In the genomic region with DNA sequence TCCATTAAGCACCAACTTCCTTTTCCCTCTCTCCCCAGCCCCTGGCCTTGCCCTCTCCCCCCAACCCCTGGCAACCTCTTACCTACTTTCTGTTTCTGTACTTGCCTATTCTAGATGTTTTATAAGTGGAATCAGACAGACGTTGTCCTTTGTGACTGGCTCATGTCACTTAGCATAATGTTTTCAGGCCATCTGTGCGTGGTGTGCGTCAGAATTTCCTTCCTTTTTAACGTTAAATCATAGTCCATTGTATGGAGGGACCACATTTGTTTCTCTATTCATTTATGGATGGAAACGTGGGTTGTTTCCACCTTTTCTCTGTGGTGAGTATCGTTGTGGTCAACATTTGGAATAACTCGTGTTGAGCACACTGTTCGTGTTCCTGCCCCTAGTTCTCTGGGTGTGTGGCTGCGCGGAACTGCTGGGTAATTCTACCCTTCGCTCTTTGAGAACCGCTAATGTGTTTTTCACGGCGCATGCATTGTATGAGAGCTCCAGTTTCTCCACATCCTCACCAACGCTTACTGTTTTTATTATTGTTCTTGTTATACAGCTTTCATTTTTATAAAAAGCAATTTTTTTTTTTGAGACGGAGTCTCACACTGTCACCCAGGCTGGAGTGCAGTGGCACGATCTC, we compare ENCODE assay signal across 16 cellular contexts. TPM values are rescaled to one million over a fixed set of nuclear protein-coding genes. Genes with fewer than 3 reads are reported as not detected.
DNase-seq lines count a peak whose midpoint lies in the region; ATAC-seq, FAIRE-seq and TF ChIP-seq lines count a peak whose summit lies in the region.
"Had no signal": no experiment of that assay in that cellular context is flagged by ENCODE, and none has a peak within 500 bp of the region (broad histone marks: within the 10 kb centered on the region; RNA-seq: fewer than 3 reads in every experiment).

No MANE protein-coding gene starts in this region.

- TF ChIP-seq POLR2A in H54 (IDR thresholded peaks at IDR 0.05; ENCODE audit: low read depth, low read length) = no peak

- H3K27ac ChIP-seq in KOPT-K1 (ENCODE audit: low read depth, low read length, poor library complexity, severe bottlenecking) = peak overlapping the region; percentile 98
- H3K27ac ChIP-seq in astrocyte (ENCODE audit: low read depth, low read length) = no peak overlapping the region
- H3K27ac ChIP-seq: upper lobe of left lung had no signal

- H2AFZ ChIP-seq in astrocyte (ENCODE audit: low read depth, low read length) = no peak overlapping the region

- H4K20me1 ChIP-seq in astrocyte (ENCODE audit: insufficient read depth, low read length) = no peaks in the 10 kb centered on the region

- no peak overlapping the region for H3K4me3 ChIP-seq in astrocyte (ENCODE audit: insufficient read depth, low read depth, low read length)
- H3K4me3 ChIP-seq: lung, upper lobe of left lung had no signal

- H3K9me3 ChIP-seq in KOPT-K1 (ENCODE audit: insufficient read depth, low read length, poor library complexity, severe bottlenecking) (no peaks in the 10 kb centered on the region), astrocyte (ENCODE audit: insufficient read depth, low read depth, low read length) (no peaks in the 10 kb centered on the region)
- H3K9me3 ChIP-seq: upper lobe of left lung had no signal

- FAIRE-seq in astrocyte (lab: Jason Lieb, UNC) (no peak), H54 (lab: Jason Lieb, UNC) (no peak)
- FAIRE-seq: frontal cortex had no signal

- H3K27ac Mint-ChIP-seq in T-helper 2 cell treated with Interferon-gamma antibody and Interleukin-4, amounts not matched to agents 5 μg/mL and 100 μg/mL, for 36 hours = peak overlapping the region; percentile 75
- H3K27ac Mint-ChIP-seq in astrocyte (ENCODE audit: unreplicated experiment) (no peak overlapping the region), neural crest cell (ENCODE audit: unreplicated experiment) (no peak overlapping the region)
- H3K27ac Mint-ChIP-seq: activated T-cell treated with anti-CD3 and anti-CD28 coated beads, Interleukin-2, amount 50 U/mL, for 72 hours had no signal

- H3K9ac ChIP-seq in astrocyte (ENCODE audit: low read length) = no peak overlapping the region

- H3K27me3 ChIP-seq in astrocyte (ENCODE audit: insufficient read depth, low read length) = peaks cover 3% of the 10 kb centered on the region

- H3K4me1 ChIP-seq in astrocyte (ENCODE audit: insufficient read depth, low read length) = peaks cover 10% of the 10 kb centered on the region

- no peak for ATAC-seq in GM19467 (IDR thresholded peaks at IDR 0.05; ENCODE audit: unreplicated experiment)
- ATAC-seq in GM19452 (IDR thresholded peaks at IDR 0.05; ENCODE audit: unreplicated experiment) = no peak
- ATAC-seq: activated T-cell treated with anti-CD3 and anti-CD28 coated beads, Interleukin-2, amount 50 U/mL, for 72 hours had no signal

- peak overlapping the region; percentile 22 for H3K4me3 Mint-ChIP-seq in T-helper 2 cell treated with Interferon-gamma antibody and Interleukin-4, amounts not matched to agents 5 μg/mL and 100 μg/mL, for 36 hours
- H3K4me3 Mint-ChIP-seq in astrocyte (ENCODE audit: unreplicated experiment) = peak overlapping the region; percentile 60
- H3K4me3 Mint-ChIP-seq in neural crest cell = peak overlapping the region; percentile 39

- TF ChIP-seq CTCF in astrocyte (IDR thresholded peaks at IDR 0.05; ENCODE audit: insufficient read depth, low read depth, low read length) (no peak), neural crest cell (conservative IDR thresholded peaks at IDR 0.05) (no peak)

- H3K79me2 ChIP-seq in astrocyte (ENCODE audit: insufficient read depth, low read length) = no peaks in the 10 kb centered on the region

- DNase-seq in T-helper 2 cell treated with Interferon-gamma antibody and Interleukin-4, amounts not matched to agents 5 μg/mL and 100 μg/mL, for 36 hours (ENCODE audit: low spot score) = peak; percentile 32
- DNase-seq in T-helper 2 cell (no peak), astrocyte (ENCODE audit: low read depth) (no peak), neural crest cell (ENCODE audit: low read depth, low spot score) (no peak), H54 (ENCODE audit: insufficient read length, low spot score) (no peak)
- DNase-seq: activated T-cell treated with anti-CD3 and anti-CD28 coated beads, Interleukin-2, amount 50 U/mL, for 72 hours; amygdala; Calu3; NCI-H82; stimulated activated CD4-positive, alpha-beta T cell treated with anti-CD3 and anti-CD28 coated beads, Interleukin-2, amount 100 ng/mL, for 48 hours; upper lobe of left lung had no signal

- no peaks in the 10 kb centered on the region for H3K9me3 Mint-ChIP-seq in T-helper 2 cell treated with Interferon-gamma antibody and Interleukin-4, amounts not matched to agents 5 μg/mL and 100 μg/mL, for 36 hours
- H3K9me3 Mint-ChIP-seq in astrocyte (ENCODE audit: unreplicated experiment) (no peaks in the 10 kb centered on the region), neural crest cell (no peaks in the 10 kb centered on the region)
- H3K9me3 Mint-ChIP-seq: activated T-cell treated with anti-CD3 and anti-CD28 coated beads, Interleukin-2, amount 50 U/mL, for 72 hours had no signal

- no peaks in the 10 kb centered on the region for H3K36me3 Mint-ChIP-seq in T-helper 2 cell treated with Interferon-gamma antibody and Interleukin-4, amounts not matched to agents 5 μg/mL and 100 μg/mL, for 36 hours (ENCODE audit: low read depth)
- H3K36me3 Mint-ChIP-seq in astrocyte (ENCODE audit: low read depth, unreplicated experiment) = no peaks in the 10 kb centered on the region
- no peaks in the 10 kb centered on the region for H3K36me3 Mint-ChIP-seq in neural crest cell (ENCODE audit: low read depth)

- peaks cover 15% of the 10 kb centered on the region for H3K27me3 Mint-ChIP-seq in T-helper 2 cell treated with Interferon-gamma antibody and Interleukin-4, amounts not matched to agents 5 μg/mL and 100 μg/mL, for 36 hours (ENCODE audit: low read depth)
- H3K27me3 Mint-ChIP-seq in astrocyte (ENCODE audit: low read depth, unreplicated experiment) = peaks cover 28% of the 10 kb centered on the region
- H3K27me3 Mint-ChIP-seq in neural crest cell (ENCODE audit: low read depth) = peaks cover 4% of the 10 kb centered on the region

- H3K4me2 ChIP-seq in astrocyte (ENCODE audit: low read length) = no peak overlapping the region

- peaks cover 10% of the 10 kb centered on the region for H3K4me1 Mint-ChIP-seq in T-helper 2 cell treated with Interferon-gamma antibody and Interleukin-4, amounts not matched to agents 5 μg/mL and 100 μg/mL, for 36 hours (ENCODE audit: low read depth)
- H3K4me1 Mint-ChIP-seq in astrocyte (ENCODE audit: low read depth, unreplicated experiment) (peaks cover 5% of the 10 kb centered on the region), neural crest cell (peaks cover 48% of the 10 kb centered on the region)

- H3K36me3 ChIP-seq in KOPT-K1 (ENCODE audit: insufficient read depth, low read length) = no peaks in the 10 kb centered on the region
- H3K36me3 ChIP-seq in astrocyte (ENCODE audit: insufficient read depth, low read length) = no peaks in the 10 kb centered on the region
- H3K36me3 ChIP-seq: upper lobe of left lung had no signal

RNA-seq across cellular contexts. Expression of a gene that starts 26.3 kb away (rescaled TPM):
- 7,049 and 7,369 TPM in 2 replicates for total RNA-seq in astrocyte
- total RNA-seq in neural crest cell = 4,235 and 4,315 TPM in 2 replicates

RNA-seq across cellular contexts. Expression of a gene that starts 41.9 kb away (rescaled TPM):
- total RNA-seq in astrocyte = 5.6 and 8.0 TPM in 2 replicates
- total RNA-seq in neural crest cell = 0.43 and 0.56 TPM in 2 replicates
